Comparison of ENCODE assay signal across 8 cellular contexts in genomic region chr19:57477191-57478008, GRCh38. TPM values are rescaled to one million over a fixed set of nuclear protein-coding genes. Genes with fewer than 3 reads are reported as not detected.
DNase-seq lines count a peak whose midpoint lies in the region; ATAC-seq and TF ChIP-seq lines count a peak whose summit lies in the region.

Gene ZNF772, minus strand, starts transcription at chr19:57477566. Its CDS starts 257 bp downstream, at chr19:57477309.

- CTCF ChIA-PET in activated naive CD4-positive, alpha-beta T cell treated with anti-CD3 and anti-CD28 coated beads, Interleukin-2, amount 10 ng/mL, durations not matched to agents 7 days and 5 days (lab: Charles Lee): interaction anchor here (0.9 to 1.2 kb wide), 2 partner anchors 51 to 153 kb away, joined by 3 read pairs; no protein-coding TSS in a partner anchor

- H3K4me2 ChIP-seq in GM23338: peak within 1 kb of the TSS; percentile 96

- peaks cover 23% of the 10 kb centered on the region for H3K9me2 ChIP-seq in GM23338 (ENCODE audit: insufficient read depth)

- in situ Hi-C loops in SK-MEL-5 (cut with HindIII; ENCODE audit: low pct_unique_long_range_greater_than_20kb, low sequenced_read_pairs): no loop called here

- peak within 1 kb of the TSS; percentile 93 for H2AFZ ChIP-seq in GM23338

- H3K4me1 Mint-ChIP-seq in GM23338: peaks cover 7% of the 10 kb centered on the region
- H3K4me1 Mint-ChIP-seq in activated naive CD4-positive, alpha-beta T cell treated with anti-CD3 and anti-CD28 coated beads, Interleukin-2, amount 10 ng/mL, durations not matched to agents 7 days and 5 days: peaks cover 23% of the 10 kb centered on the region

- no peaks in the 10 kb centered on the region for H4K20me1 ChIP-seq in GM23338 (replicated peaks; ENCODE audit: insufficient read depth)

- H3K27me3 ChIP-seq in GM23338 (ENCODE audit: insufficient read depth): peaks cover 8% of the 10 kb centered on the region; the same call in 1 of the 2 replicates

- H3K27ac Mint-ChIP-seq in GM23338: peak within 1 kb of the TSS; percentile 71; the same call in 1 of the 2 replicates
- peak within 1 kb of the TSS; percentile 88 for H3K27ac Mint-ChIP-seq in activated naive CD4-positive, alpha-beta T cell treated with anti-CD3 and anti-CD28 coated beads, Interleukin-2, amount 10 ng/mL, durations not matched to agents 7 days and 5 days

- H3K79me2 ChIP-seq in GM23338 (replicated peaks; ENCODE audit: insufficient read depth): peaks cover 28% of the 10 kb centered on the region

- H3K9me3 Mint-ChIP-seq in GM23338: peaks cover 79% of the 10 kb centered on the region
- peaks cover 65% of the 10 kb centered on the region for H3K9me3 Mint-ChIP-seq in activated naive CD4-positive, alpha-beta T cell treated with anti-CD3 and anti-CD28 coated beads, Interleukin-2, amount 10 ng/mL, durations not matched to agents 7 days and 5 days

- peaks cover 56% of the 10 kb centered on the region for H3K36me3 Mint-ChIP-seq in GM23338 (ENCODE audit: low read depth)
- peaks cover 54% of the 10 kb centered on the region for H3K36me3 Mint-ChIP-seq in activated naive CD4-positive, alpha-beta T cell treated with anti-CD3 and anti-CD28 coated beads, Interleukin-2, amount 10 ng/mL, durations not matched to agents 7 days and 5 days

- H3K27me3 Mint-ChIP-seq in GM23338 (ENCODE audit: insufficient read depth, low read depth, poor library complexity): peaks cover 9% of the 10 kb centered on the region
- H3K27me3 Mint-ChIP-seq in activated naive CD4-positive, alpha-beta T cell treated with anti-CD3 and anti-CD28 coated beads, Interleukin-2, amount 10 ng/mL, durations not matched to agents 7 days and 5 days: no peaks in the 10 kb centered on the region

- DNase-seq in ELR (ENCODE audit: low read depth) (peak; percentile 97), GM23338 (ENCODE audit: low spot score) (peak; percentile 99), SK-MEL-5 (ENCODE audit: low read depth, low spot score) (peak; percentile 91), globus pallidus (ENCODE audit: low spot score) (peak; percentile 94), non-pigmented ciliary epithelial cell (ENCODE audit: low read depth) (peak; percentile 73), substantia nigra (lab: John Stamatoyannopoulos, UW) (peak; percentile 21 to 95 (median 84))
- DNase-seq in activated naive CD4-positive, alpha-beta T cell treated with anti-CD3 and anti-CD28 coated beads, Interleukin-2, amount 10 ng/mL, durations not matched to agents 7 days and 5 days: peak; percentile 95

- H3K27ac ChIP-seq in GM23338 (ENCODE audit: low read depth): no peak within 1 kb of the TSS
- H3K27ac ChIP-seq in substantia nigra (ENCODE audit: low read depth, low read length, poor library complexity, severe bottlenecking): peak within 1 kb of the TSS; percentile 59

- peaks cover 4% of the 10 kb centered on the region; the same call in 1 of the 2 replicates for H3K4me1 ChIP-seq in GM23338 (ENCODE audit: insufficient read depth)

- no peaks in the 10 kb centered on the region for H3F3A ChIP-seq in GM23338 (replicated peaks; ENCODE audit: low read depth)

- peaks cover 25% of the 10 kb centered on the region for H3K36me3 ChIP-seq in GM23338 (ENCODE audit: insufficient read depth)

- H3K4me3 Mint-ChIP-seq in GM23338: peak within 1 kb of the TSS; percentile 91
- peak within 1 kb of the TSS; percentile 79 for H3K4me3 Mint-ChIP-seq in activated naive CD4-positive, alpha-beta T cell treated with anti-CD3 and anti-CD28 coated beads, Interleukin-2, amount 10 ng/mL, durations not matched to agents 7 days and 5 days

- peak within 1 kb of the TSS; percentile 67 for H3K4me3 ChIP-seq in GM23338

- peak; percentile 68 to 79 for TF ChIP-seq CTCF in GM23338 (conservative IDR thresholded peaks at IDR 0.05; ENCODE audit: low read depth in 2 of 2)
- peak; percentile 24; the same call in 1 of the 2 replicates for TF ChIP-seq CTCF in LNCAP (IDR thresholded peaks at IDR 0.05)

- peak; percentile 100 for ATAC-seq in GM23338

TF ChIP-seq in GM23338, 12 proteins besides CTCF, POLR2A, EP300 and RAD21:
- TF ChIP-seq ETS1 (IDR thresholded peaks at IDR 0.05) (peak; percentile 92), CREB1 (CRISPR knock-in tag; IDR thresholded peaks at IDR 0.05; ENCODE audit: low read depth) (peak; percentile 67), POLR2AphosphoS5 (IDR thresholded peaks at IDR 0.05; ENCODE audit: low read depth) (peak; percentile 72; the same call in 1 of the 2 replicates), STAT1 (IDR thresholded peaks at IDR 0.05; ENCODE audit: unreplicated experiment) (no peak)

RNA-seq across cellular contexts. Expression of gene ZNF772, which starts in this region (rescaled TPM):
- total RNA-seq in GM23338 (2014; rRNA removed; shearing (Covaris generic)): 27.7 and 28.0 TPM in 2 replicates
- 2.5 and 3.5 TPM in 2 replicates for polyA plus RNA-seq in GM23338 (2016; fragmentation: Nextera tagmentation; extraction: Ambion mirVana)
- total RNA-seq in SK-MEL-5 (2014; rRNA removed; shearing (Covaris generic)): 6.6 and 6.8 TPM in 2 replicates
- polyA plus RNA-seq in SK-MEL-5 (2015; cell fraction: cytosol; rRNA removed): 3.5 and 4.2 TPM in 2 replicates
- 4.3 and 6.2 TPM in 2 replicates for polyA plus RNA-seq in SK-MEL-5 (2015; cell fraction: nucleus; rRNA removed)
